ENCODE assay signal across 16 cellular contexts in the genomic region with DNA sequence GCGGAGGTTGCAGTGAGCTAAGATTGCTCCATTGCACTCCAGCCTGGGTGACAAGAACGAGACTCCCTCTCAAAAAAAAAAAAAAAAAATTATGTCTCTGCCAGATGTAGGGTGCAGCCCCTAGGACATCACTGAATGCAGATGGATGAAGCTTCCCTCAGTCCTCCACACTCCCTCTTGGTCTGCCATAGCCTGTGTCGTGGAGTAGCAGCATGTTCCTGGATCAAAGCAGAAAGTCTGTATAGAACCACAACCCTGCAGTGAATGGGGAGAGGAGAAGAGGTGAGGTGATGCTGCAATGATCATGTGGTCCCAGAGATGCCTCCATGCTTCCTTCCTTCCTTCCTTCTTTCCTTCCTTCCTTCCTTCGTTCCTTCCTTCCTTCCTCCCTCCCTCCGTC. TPM values are rescaled to one million over a fixed set of nuclear protein-coding genes. Genes with fewer than 3 reads are reported as not detected.
DNase-seq lines count a peak whose midpoint lies in the region; ATAC-seq and TF ChIP-seq lines count a peak whose summit lies in the region.
"Had no signal": no experiment of that assay in that cellular context is flagged by ENCODE, and none has a peak within 500 bp of the region (broad histone marks: within the 10 kb centered on the region; RNA-seq: fewer than 3 reads in every experiment).

No MANE protein-coding gene starts in this region.

- no peak overlapping the region for H3K27ac Mint-ChIP-seq in effector memory CD8-positive, alpha-beta T cell
- H3K27ac Mint-ChIP-seq in activated CD4-positive, alpha-beta memory T cell treated with anti-CD3 and anti-CD28 coated beads for 36 hours = no peak overlapping the region
- H3K27ac Mint-ChIP-seq: B cell; CD4-positive, alpha-beta T cell; CD8-positive, alpha-beta T cell had no signal

- no peak overlapping the region for H3K4me2 ChIP-seq in osteoblast (ENCODE audit: insufficient read depth, low read length)
- H3K4me2 ChIP-seq: A549 had no signal

- H2AFZ ChIP-seq in osteoblast (ENCODE audit: low read length) = no peak overlapping the region

- no peaks in the 10 kb centered on the region for H3K9me3 ChIP-seq in Panc1 (ENCODE audit: control insufficient read depth, insufficient read depth, low read depth, low read length)
- H3K9me3 ChIP-seq in osteoblast (ENCODE audit: low read depth, low read length) = no peaks in the 10 kb centered on the region
- H3K9me3 ChIP-seq: A549, Caco-2 had no signal

- H3K79me2 ChIP-seq in osteoblast (ENCODE audit: insufficient read depth, low read length) = no peaks in the 10 kb centered on the region

- H3K36me3 Mint-ChIP-seq in effector memory CD8-positive, alpha-beta T cell (ENCODE audit: insufficient read depth) = no peaks in the 10 kb centered on the region
- H3K36me3 Mint-ChIP-seq in activated CD4-positive, alpha-beta memory T cell treated with anti-CD3 and anti-CD28 coated beads for 36 hours = no peaks in the 10 kb centered on the region
- H3K36me3 Mint-ChIP-seq: CD8-positive, alpha-beta T cell had no signal

- H3K27ac ChIP-seq in Panc1 (ENCODE audit: low read length) = no peak overlapping the region
- no peak overlapping the region for H3K27ac ChIP-seq in osteoblast (ENCODE audit: low read depth, low read length)
- H3K27ac ChIP-seq: A549; BLaER1 treated with 17β-estradiol and CSF1 and Interleukin-3, amounts not matched to agents 10 nM and 100 nM; C4-2B had no signal

- no peaks in the 10 kb centered on the region for H3K27me3 ChIP-seq in Panc1 (ENCODE audit: control insufficient read depth, insufficient read depth, low read length)
- H3K27me3 ChIP-seq in osteoblast (ENCODE audit: insufficient read depth, low read length) = no peaks in the 10 kb centered on the region
- H3K27me3 ChIP-seq: BLaER1 treated with 17β-estradiol and CSF1 and Interleukin-3, amounts not matched to agents 10 nM and 100 nM had no signal

- TF ChIP-seq CTCF in Panc1 (IDR thresholded peaks at IDR 0.05) (no peak), osteoblast (IDR thresholded peaks at IDR 0.05; ENCODE audit: extremely low read depth, low read depth, low read length) (no peak)

- CTCF ChIA-PET in Panc1 (lab: Charles Lee) = no interaction called here
- CTCF ChIA-PET in activated CD4-positive, alpha-beta memory T cell treated with anti-CD3 and anti-CD28 coated beads for 36 hours (lab: Charles Lee) = no interaction called here

- no TSS peak for BruUV-seq in Panc1 (replicated peaks; lab: Mats Ljungman, UMichigan)

- no peak overlapping the region for H3K4me3 ChIP-seq in Panc1 (ENCODE audit: low read depth in 2 of 2, low read length in 2 of 2)
- no peak overlapping the region for H3K4me3 ChIP-seq in osteoblast (ENCODE audit: insufficient read depth, low read length)
- H3K4me3 ChIP-seq: A549; BLaER1 treated with 17β-estradiol and CSF1 and Interleukin-3, amounts not matched to agents 10 nM and 100 nM had no signal

- ATAC-seq in Panc1 = 0 out of 2 replicates have a peak, but pooled peaks have one; percentile 51
- no peak for ATAC-seq in effector memory CD8-positive, alpha-beta T cell (replicated peaks)
- ATAC-seq: A549; CD8-positive, alpha-beta T cell had no signal

- H3K36me3 ChIP-seq in Panc1 (ENCODE audit: control insufficient read depth, insufficient read depth, low read length) (no peaks in the 10 kb centered on the region), osteoblast (ENCODE audit: insufficient read depth, low read length) (no peaks in the 10 kb centered on the region)
- H3K36me3 ChIP-seq: BLaER1 treated with 17β-estradiol and CSF1 and Interleukin-3, amounts not matched to agents 10 nM and 100 nM had no signal

- H3K4me1 Mint-ChIP-seq in effector memory CD8-positive, alpha-beta T cell (ENCODE audit: low read depth in 2 of 2) = peaks cover 0 to 2% of the 10 kb centered on the region in 2 donors
- H3K4me1 Mint-ChIP-seq in activated CD4-positive, alpha-beta memory T cell treated with anti-CD3 and anti-CD28 coated beads for 36 hours (ENCODE audit: low read depth) = no peaks in the 10 kb centered on the region
- H3K4me1 Mint-ChIP-seq: B cell had no signal

- intact Hi-C loops in Panc1 (cut with micrococcal nuclease; ENCODE audit: unreplicated experiment) = no loop called here
- intact Hi-C loops in activated CD4-positive, alpha-beta memory T cell treated with anti-CD3 and anti-CD28 coated beads for 36 hours (cut with micrococcal nuclease) = no loop called here

- POLR2A ChIA-PET in Panc1 (lab: Charles Lee) = no interaction called here
- POLR2A ChIA-PET in activated CD4-positive, alpha-beta memory T cell treated with anti-CD3 and anti-CD28 coated beads for 36 hours (lab: Charles Lee) = no interaction called here

- H3K27me3 Mint-ChIP-seq in effector memory CD8-positive, alpha-beta T cell = no peaks in the 10 kb centered on the region
- H3K27me3 Mint-ChIP-seq in activated CD4-positive, alpha-beta memory T cell treated with anti-CD3 and anti-CD28 coated beads for 36 hours = no peaks in the 10 kb centered on the region
- H3K27me3 Mint-ChIP-seq: B cell; CD4-positive, alpha-beta T cell had no signal

- no peak overlapping the region for H3K4me3 Mint-ChIP-seq in effector memory CD8-positive, alpha-beta T cell
- no peak overlapping the region for H3K4me3 Mint-ChIP-seq in activated CD4-positive, alpha-beta memory T cell treated with anti-CD3 and anti-CD28 coated beads for 36 hours
- H3K4me3 Mint-ChIP-seq: B cell; CD4-positive, alpha-beta T cell; CD8-positive, alpha-beta T cell had no signal

- H4K20me1 ChIP-seq in osteoblast (ENCODE audit: insufficient read depth, low read length) = no peaks in the 10 kb centered on the region
- H4K20me1 ChIP-seq: BLaER1 treated with 17β-estradiol and CSF1 and Interleukin-3, amounts not matched to agents 10 nM and 100 nM had no signal

- no peaks in the 10 kb centered on the region for H3K4me1 ChIP-seq in Panc1 (ENCODE audit: control insufficient read depth, insufficient read depth, low read length)
- no peaks in the 10 kb centered on the region for H3K4me1 ChIP-seq in osteoblast (ENCODE audit: insufficient read depth, low read length)
- H3K4me1 ChIP-seq: A549, Caco-2 had no signal

- DNase-seq in Panc1 (ENCODE audit: low read depth, low spot score) = no peak
- peak; percentile 68 for DNase-seq in osteoblast (ENCODE audit: insufficient read length, low spot score, missing footprints)
- DNase-seq in effector memory CD8-positive, alpha-beta T cell = no peak
- DNase-seq in 8988T = no peak
- no peak for DNase-seq in activated CD4-positive, alpha-beta memory T cell treated with anti-CD3 and anti-CD28 coated beads for 36 hours
- DNase-seq: AML-193; Caco-2; Calu3; CD4-positive, alpha-beta T cell; CD8-positive, alpha-beta T cell; DMS79 treated with DMSO at 0.1 percent for 48 hours; GF-D8 had no signal

- no peaks in the 10 kb centered on the region for H3K9me3 Mint-ChIP-seq in effector memory CD8-positive, alpha-beta T cell
- no peaks in the 10 kb centered on the region for H3K9me3 Mint-ChIP-seq in activated CD4-positive, alpha-beta memory T cell treated with anti-CD3 and anti-CD28 coated beads for 36 hours
- H3K9me3 Mint-ChIP-seq: CD4-positive, alpha-beta T cell; CD8-positive, alpha-beta T cell had no signal

- in situ Hi-C loops in Panc1 (cut with HindIII; ENCODE audit: low pct_unique_long_range_greater_than_20kb, low sequenced_read_pairs) = no loop called here

RNA-seq across cellular contexts. Expression of a gene that starts 15.3 kb away (rescaled TPM):
- total RNA-seq in Panc1 (2021; ENCODE audit: unreplicated experiment) (189 TPM), osteoblast (355 and 450 TPM in 2 replicates)
- 252 TPM for polyA plus RNA-seq in Panc1 (2012; ENCODE audit: insufficient read length)
- not detected for total RNA-seq in activated CD4-positive, alpha-beta memory T cell treated with anti-CD3 and anti-CD28 coated beads for 36 hours
- total RNA-seq: CD8-positive, alpha-beta T cell had no signal

RNA-seq across cellular contexts. Expression of a gene that starts 18.0 kb away (rescaled TPM):
- total RNA-seq in Panc1 (2021; ENCODE audit: unreplicated experiment) (14.1 TPM), osteoblast (19.2 and 22.8 TPM in 2 replicates)
- 19.7 TPM for polyA plus RNA-seq in Panc1 (2012; ENCODE audit: insufficient read length)
- 10 to 100 TPM; 18.8 to 19.7 TPM for total RNA-seq in activated CD4-positive, alpha-beta memory T cell treated with anti-CD3 and anti-CD28 coated beads for 36 hours

RNA-seq across cellular contexts. Expression of a gene that starts 23.2 kb away (rescaled TPM):
- total RNA-seq in Panc1 (2021; ENCODE audit: unreplicated experiment) (6.8 TPM), osteoblast (16.6 and 18.3 TPM in 2 replicates)
- polyA plus RNA-seq in Panc1 (2012; ENCODE audit: insufficient read length) = 9.9 TPM
- total RNA-seq in activated CD4-positive, alpha-beta memory T cell treated with anti-CD3 and anti-CD28 coated beads for 36 hours = 1 to 10 TPM; 1.8 to 2.9 TPM

RNA-seq across cellular contexts. Expression of a gene that starts 27.5 kb away (rescaled TPM):
- total RNA-seq in Panc1 (2021; ENCODE audit: unreplicated experiment) = 60.6 TPM
- 40.7 TPM for polyA plus RNA-seq in Panc1 (2012; ENCODE audit: insufficient read length)
- 37.1 and 49.6 TPM in 2 replicates for total RNA-seq in osteoblast
- 10 to 100 TPM; 44.1 to 45.3 TPM for total RNA-seq in activated CD4-positive, alpha-beta memory T cell treated with anti-CD3 and anti-CD28 coated beads for 36 hours

RNA-seq across cellular contexts. Expression of a gene that starts 43.6 kb away (rescaled TPM):
- total RNA-seq in Panc1 (2021; ENCODE audit: unreplicated experiment) (186 TPM), osteoblast (360 and 416 TPM in 2 replicates)
- polyA plus RNA-seq in Panc1 (2012; ENCODE audit: insufficient read length) = 232 TPM
- 100 to 1,000 TPM; 249 to 286 TPM for total RNA-seq in activated CD4-positive, alpha-beta memory T cell treated with anti-CD3 and anti-CD28 coated beads for 36 hours

Comparison
In these comparisons a context has a peak if more than half of its experiments do, and no peak if none do; other contexts are left out.
1. RNA of a gene that starts 15.3 kb away (total RNA-seq): 355 to 450 TPM in osteoblast and 189 TPM in Panc1 (single experiment); not detected in activated CD4-positive, alpha-beta memory T cell treated with anti-CD3 and anti-CD28 coated beads for 36 hours; every median in the first group is over 100 times any median in the second.